ENCODE assay signal across 8 cellular contexts in genomic region chr10:124640538-124641231, GRCh38.
DNase-seq lines count a peak whose midpoint lies in the region; ATAC-seq and TF ChIP-seq lines count a peak whose summit lies in the region.

No MANE protein-coding gene starts in this region.

- H3K4me1 Mint-ChIP-seq in activated CD4-positive, alpha-beta memory T cell treated with anti-CD3 and anti-CD28 coated beads, Interleukin-2, amount 10 ng/mL, durations not matched to agents 7 days and 5 days = peaks cover 83% of the 10 kb centered on the region

- 19 to 34% methylated on average over 18 to 20 of the region's 20 CpGs for WGBS in lung, 2 donors
- 54% methylated on average over 20 of the region's 20 CpGs for WGBS in prostate gland

- H3K27me3 ChIP-seq in lung (ENCODE audit: control insufficient read depth, insufficient read depth) = no peaks in the 10 kb centered on the region
- H3K27me3 ChIP-seq in prostate gland (replicated peaks; ENCODE audit: insufficient read depth) = no peaks in the 10 kb centered on the region

- intact Hi-C loops in posterior vena cava (cut with DNase I) (loop anchor here in 1 of 2 donors (10.0 kb wide), 1 partner anchor 94 kb away; no protein-coding TSS in a partner anchor), prostate gland (cut with DNase I) (no loop called here)

- peaks cover 25% of the 10 kb centered on the region for H3K36me3 Mint-ChIP-seq in activated CD4-positive, alpha-beta memory T cell treated with anti-CD3 and anti-CD28 coated beads, Interleukin-2, amount 10 ng/mL, durations not matched to agents 7 days and 5 days (ENCODE audit: low read depth)

- H3K27ac Mint-ChIP-seq in activated CD4-positive, alpha-beta memory T cell treated with anti-CD3 and anti-CD28 coated beads, Interleukin-2, amount 10 ng/mL, durations not matched to agents 7 days and 5 days = peak overlapping the region; percentile 94

- H3K27ac ChIP-seq in lung (ENCODE audit: low read depth in 1 of 2, low read length in 1 of 2) (peak overlapping the region; percentile 82 to 87), prostate gland (no peak overlapping the region)

- no peaks in the 10 kb centered on the region for H3K9me3 Mint-ChIP-seq in activated CD4-positive, alpha-beta memory T cell treated with anti-CD3 and anti-CD28 coated beads, Interleukin-2, amount 10 ng/mL, durations not matched to agents 7 days and 5 days

- no peaks in the 10 kb centered on the region for H3K27me3 Mint-ChIP-seq in activated CD4-positive, alpha-beta memory T cell treated with anti-CD3 and anti-CD28 coated beads, Interleukin-2, amount 10 ng/mL, durations not matched to agents 7 days and 5 days

- peak; percentile 49 for ATAC-seq in GM18867 (IDR thresholded peaks at IDR 0.05; ENCODE audit: unreplicated experiment)
- ATAC-seq in HG03025 (IDR thresholded peaks at IDR 0.05; ENCODE audit: low FRiP score, unreplicated experiment) = peak; percentile 36
- peak; percentile 9 for ATAC-seq in lung (ENCODE audit: insufficient read depth, low FRiP score)

- H3K4me3 Mint-ChIP-seq in activated CD4-positive, alpha-beta memory T cell treated with anti-CD3 and anti-CD28 coated beads, Interleukin-2, amount 10 ng/mL, durations not matched to agents 7 days and 5 days = peak overlapping the region; percentile 54

- POLR2A ChIA-PET in activated CD4-positive, alpha-beta memory T cell treated with anti-CD3 and anti-CD28 coated beads, Interleukin-2, amount 10 ng/mL, durations not matched to agents 7 days and 5 days (lab: Charles Lee) = interaction anchor here (0.7 to 3.0 kb wide), 2 partner anchors 78 kb away, joined by 3 to 15 read pairs; no protein-coding TSS in a partner anchor

- H3K9me3 ChIP-seq in lung (ENCODE audit: control insufficient read depth in 2 of 2, insufficient read depth in 1 of 2, low read length in 1 of 2) (no peaks in the 10 kb centered on the region), prostate gland (no peaks in the 10 kb centered on the region)

- TF ChIP-seq CTCF in lung (IDR thresholded peaks at IDR 0.05; ENCODE audit: control extremely low read depth, extremely low read depth) (no peak), prostate gland (IDR thresholded peaks at IDR 0.05) (no peak)

- H3K36me3 ChIP-seq in lung (ENCODE audit: control insufficient read depth in 2 of 2, insufficient read depth in 2 of 2, low read length in 2 of 2) (no peaks in the 10 kb centered on the region), prostate gland (no peaks in the 10 kb centered on the region)

- CTCF ChIA-PET in activated CD4-positive, alpha-beta memory T cell treated with anti-CD3 and anti-CD28 coated beads, Interleukin-2, amount 10 ng/mL, durations not matched to agents 7 days and 5 days (lab: Charles Lee) = interaction anchor here (0.9 to 1.3 kb wide), 2 partner anchors 18 to 79 kb away, joined by 3 read pairs; no protein-coding TSS in a partner anchor

- DNase-seq in activated CD4-positive, alpha-beta memory T cell treated with anti-CD3 and anti-CD28 coated beads, Interleukin-2, amount 10 ng/mL, durations not matched to agents 7 days and 5 days = no peak
- DNase-seq in lung (ENCODE audit: low spot score) (no peak), NCI-H1092 (lab: John Stamatoyannopoulos, UW) (no peak), mesenteric fat pad (ENCODE audit: low spot score) (no peak), posterior vena cava (ENCODE audit: low spot score) (no peak), prostate gland (ENCODE audit: low spot score) (no peak)

- TF ChIP-seq POLR2A in prostate gland (IDR thresholded peaks at IDR 0.05) = no peak

- H3K4me3 ChIP-seq in lung (no peak overlapping the region), prostate gland (no peak overlapping the region)

- H3K4me1 ChIP-seq in lung (ENCODE audit: control insufficient read depth in 2 of 2, insufficient read depth in 2 of 2, low read length in 2 of 2) (peaks cover 24 to 53% of the 10 kb centered on the region in 2 donors), prostate gland (replicated peaks) (no peaks in the 10 kb centered on the region)

Comparison
In these comparisons a context has a peak if more than half of its experiments do, and no peak if none do; other contexts are left out.
1. H3K27ac ChIP-seq: peak in lung (2 of 2); none in prostate gland (0 of 2).
2. Peak in every context shown above with its lines, with median percentiles within 50 percentile points of each other: ATAC-seq.